1 cellular context compared by ENCODE assay signal in the genomic region with DNA sequence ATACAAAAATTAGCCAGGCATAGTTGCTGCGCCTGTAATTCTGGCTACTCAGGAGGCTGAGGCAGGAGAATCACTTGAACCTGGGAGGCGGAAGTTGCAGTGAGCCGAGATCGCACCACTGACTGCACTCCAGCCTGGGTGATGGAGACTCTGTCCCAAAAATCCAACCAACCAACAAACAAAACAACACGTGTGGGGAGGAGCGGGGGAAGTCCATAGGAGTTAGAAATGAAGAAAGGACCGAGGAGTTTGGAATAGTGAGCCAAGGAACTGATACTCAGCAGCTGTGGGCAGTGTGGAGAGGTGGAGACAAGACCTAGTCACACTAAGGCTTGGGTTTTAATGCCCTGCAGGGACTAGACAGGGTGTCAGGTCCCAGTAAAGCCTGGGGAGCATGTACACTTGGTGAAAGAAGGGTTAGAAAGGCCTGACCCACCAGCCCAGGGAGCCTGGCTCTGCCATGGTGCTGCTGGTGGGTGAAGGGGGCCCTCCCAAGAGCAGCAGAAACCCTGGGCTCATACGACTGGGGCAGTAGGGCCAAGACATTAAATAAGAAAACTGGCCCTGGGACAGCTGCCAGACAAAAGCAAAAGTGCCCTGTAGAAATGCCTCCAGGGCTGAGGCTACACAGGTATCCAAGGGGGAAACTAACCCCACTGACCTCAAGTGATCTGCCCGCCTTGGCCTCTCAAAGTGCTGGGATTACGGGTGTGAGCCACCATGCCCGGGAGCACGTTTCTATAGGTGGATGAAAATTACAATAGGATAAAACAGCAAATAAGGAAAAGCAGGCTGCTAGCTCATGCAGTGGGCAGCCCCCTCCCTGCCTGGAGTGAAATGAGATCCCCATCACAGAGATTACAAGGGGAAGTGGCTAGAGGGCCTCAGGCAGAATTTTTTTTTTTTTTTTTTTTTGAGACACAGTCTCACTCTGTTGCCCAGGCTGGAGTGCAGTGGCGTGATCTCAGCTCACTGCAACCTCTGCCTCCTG.
A peak's percentile ranks its signal among the peaks of the same experiment; 100 is the strongest.
TF ChIP-seq lines count a peak whose summit lies in the region.

No MANE protein-coding gene starts in this region.

TF ChIP-seq in HepG2, 621 proteins besides CTCF, POLR2A, EP300 and RAD21:
- TF ChIP-seq THRA (CRISPR knock-in tag; IDR thresholded peaks at IDR 0.05; ENCODE audit: borderline replicate concordance) (no peak), JUNB (CRISPR knock-in tag; IDR thresholded peaks at IDR 0.05; ENCODE audit: borderline replicate concordance) (no peak), DPF2 (CRISPR knock-in tag; IDR thresholded peaks at IDR 0.05; ENCODE audit: borderline replicate concordance, low read depth) (no peak), KLF16 (CRISPR knock-in tag; IDR thresholded peaks at IDR 0.05) (no peak), KMT2B (CRISPR knock-in tag; IDR thresholded peaks at IDR 0.05) (no peak), MBD4 (IDR thresholded peaks at IDR 0.05; ENCODE audit: borderline replicate concordance, low read length) (no peak), ZNF644 (CRISPR knock-in tag; IDR thresholded peaks at IDR 0.05; ENCODE audit: low read depth) (no peak), BRD4 (CRISPR knock-in tag; IDR thresholded peaks at IDR 0.05) (no peak), ZNF883 (CRISPR knock-in tag; IDR thresholded peaks at IDR 0.05; ENCODE audit: not compliant biosample characterization) (no peak), HMG20B (CRISPR knock-in tag; conservative IDR thresholded peaks at IDR 0.05) (no peak), RBM22 (optimal IDR thresholded peaks at IDR 0.05; ENCODE audit: low read length) (peak; percentile 75), ZFP82 (CRISPR knock-in tag; IDR thresholded peaks at IDR 0.05; ENCODE audit: borderline replicate concordance) (no peak), ZNF230 (CRISPR knock-in tag; IDR thresholded peaks at IDR 0.05) (0 out of 2 replicates have a peak, but pooled peaks have one; percentile 31), FOXP1 (IDR thresholded peaks at IDR 0.05) (no peak), FOXP1 (CRISPR knock-in tag; IDR thresholded peaks at IDR 0.05) (no peak), ZBTB49 (CRISPR knock-in tag; IDR thresholded peaks at IDR 0.05; ENCODE audit: borderline replicate concordance) (no peak)
